8 cellular contexts compared by ENCODE assay signal in the genomic region with DNA sequence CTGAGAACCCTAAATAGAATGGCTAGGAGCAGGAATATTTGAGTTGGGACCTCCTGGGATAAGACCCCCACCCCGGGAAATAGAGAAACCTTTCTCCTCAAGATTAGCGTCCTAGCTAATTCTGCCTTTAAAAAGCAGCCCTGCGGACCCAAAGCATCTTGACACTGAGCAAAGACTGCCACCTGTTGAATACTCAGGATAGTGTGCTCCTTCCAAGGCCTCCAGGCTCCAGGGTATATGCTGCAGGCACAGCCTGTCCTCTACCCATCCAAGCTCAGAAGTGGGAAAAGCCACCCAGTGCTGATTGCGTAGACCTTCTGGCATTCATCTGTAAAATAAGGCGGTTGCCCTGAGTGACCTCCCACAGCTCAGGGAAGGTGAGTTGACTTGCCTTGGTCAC.
DNase-seq lines count a peak whose midpoint lies in the region; ATAC-seq and TF ChIP-seq lines count a peak whose summit lies in the region.

No MANE protein-coding gene starts in this region.

- WGBS in esophagus squamous epithelium, 2 donors = 12 to 13% methylated on average over 5 of the region's 5 CpGs

- no peak for TF ChIP-seq POLR2A in esophagus squamous epithelium (IDR thresholded peaks at IDR 0.05)

- H4K20me1 ChIP-seq in PC-9 (ENCODE audit: insufficient read depth) = no peaks in the 10 kb centered on the region; the same call in 1 of the 2 replicates

- peak overlapping the region; percentile 57; the same call in 1 of the 2 replicates for H2AFZ ChIP-seq in PC-9

- CTCF ChIA-PET in PC-9 (lab: Charles Lee) = interaction anchor here (0.7 kb wide), 1 partner anchor 8 kb away, joined by 5 read pairs; no protein-coding TSS in a partner anchor

- H3K27me3 ChIP-seq in PC-9 (ENCODE audit: insufficient read depth, low read depth) (no peaks in the 10 kb centered on the region; the same call in 1 of the 2 replicates), esophagus squamous epithelium (no peaks in the 10 kb centered on the region)

- 0 out of 2 replicates have a peak overlapping the region, but pooled peaks have one; percentile 15 for H3K4me2 ChIP-seq in PC-9

- DNase-seq in activated T-cell treated with anti-CD3 and anti-CD28 coated beads, Interleukin-2, amount 50 U/mL, for 72 hours = peak; percentile 8 to 15
- no peak for DNase-seq in activated T-cell treated with anti-CD3 and anti-CD28 coated beads, Interleukin-2, amount 50 U/mL, for 1 hour
- DNase-seq in PC-9 (peak; percentile 23 to 52), esophagus squamous epithelium (lab: John Stamatoyannopoulos, UW) (no peak), natural killer cell (peak; percentile 16), occipital lobe (lab: John Stamatoyannopoulos, UW) (no peak), NK-92 (lab: John Stamatoyannopoulos, UW; ENCODE audit: unreplicated experiment) (no peak), NCI-H345 treated with DMSO at 0.1 percent for 48 hours (lab: John Stamatoyannopoulos, UW; ENCODE audit: unreplicated experiment) (no peak)

- H3K9me3 ChIP-seq in PC-9 (ENCODE audit: insufficient read depth, low read depth) (no peaks in the 10 kb centered on the region), esophagus squamous epithelium (no peaks in the 10 kb centered on the region)

- H3K36me3 Mint-ChIP-seq in activated T-cell treated with anti-CD3 and anti-CD28 coated beads, Interleukin-2, amount 50 U/mL, for 72 hours (ENCODE audit: insufficient read depth in 2 of 2) = no peaks in the 10 kb centered on the region
- H3K36me3 Mint-ChIP-seq in natural killer cell = no peaks in the 10 kb centered on the region

- no peaks in the 10 kb centered on the region for H3K9me2 ChIP-seq in PC-9 (ENCODE audit: insufficient read depth)

- no peak overlapping the region for H3K4me3 Mint-ChIP-seq in activated T-cell treated with anti-CD3 and anti-CD28 coated beads, Interleukin-2, amount 50 U/mL, for 72 hours
- no peak overlapping the region for H3K4me3 Mint-ChIP-seq in natural killer cell

- no peaks in the 10 kb centered on the region for H3K27me3 Mint-ChIP-seq in activated T-cell treated with anti-CD3 and anti-CD28 coated beads, Interleukin-2, amount 50 U/mL, for 72 hours (ENCODE audit: low read depth)
- H3K27me3 Mint-ChIP-seq in natural killer cell (ENCODE audit: low read depth in 2 of 2) = peaks cover 0 to 3% of the 10 kb centered on the region in 2 donors

- H3K36me3 ChIP-seq in PC-9 (ENCODE audit: low read depth) = no peaks in the 10 kb centered on the region
- no peaks in the 10 kb centered on the region for H3K36me3 ChIP-seq in esophagus squamous epithelium

- POLR2A ChIA-PET in PC-9 (lab: Charles Lee; ENCODE audit: unreplicated experiment) = no interaction called here

- H3K79me2 ChIP-seq in PC-9 (ENCODE audit: low read depth) = no peaks in the 10 kb centered on the region

- H3K4me1 Mint-ChIP-seq in activated T-cell treated with anti-CD3 and anti-CD28 coated beads, Interleukin-2, amount 50 U/mL, for 72 hours (ENCODE audit: low read depth) = no peaks in the 10 kb centered on the region
- no peaks in the 10 kb centered on the region for H3K4me1 Mint-ChIP-seq in natural killer cell

- H3K4me1 ChIP-seq in PC-9 (replicated peaks; ENCODE audit: insufficient read depth) (0 out of 2 replicates have a peak, but pooled peaks cover 4% of the 10 kb centered on the region), esophagus squamous epithelium (peaks cover 0 to 12% (median 8%) of the 10 kb centered on the region in 3 donors)

- intact Hi-C loops in PC-9 (cut with micrococcal nuclease; ENCODE audit: unreplicated experiment) (loop anchor here (5.0 to 10.0 kb wide), 2 partner anchors 87 to 500 kb away; no protein-coding TSS in a partner anchor), esophagus squamous epithelium (cut with DNase I) (no loop called here), natural killer cell (cut with micrococcal nuclease) (loop anchor here (5.0 kb wide), 1 partner anchor 1377 kb away; no protein-coding TSS in a partner anchor)

- H3K4me3 ChIP-seq in PC-9 (no peak overlapping the region), esophagus squamous epithelium (peak overlapping the region in 1 of 4 donors; percentile 14)

- TF ChIP-seq CTCF in PC-9 (conservative IDR thresholded peaks at IDR 0.05) (peak; percentile 70), esophagus squamous epithelium (IDR thresholded peaks at IDR 0.05) (peak; percentile 36 to 82 (median 62)), natural killer cell (IDR thresholded peaks at IDR 0.05) (peak; percentile 42)

- H3K27ac ChIP-seq in PC-9 = no peak overlapping the region
- peak overlapping the region in 3 of 4 donors; percentile 50 to 76 (median 62) for H3K27ac ChIP-seq in esophagus squamous epithelium

- BruUV-seq in PC-9 (replicated peaks; lab: Mats Ljungman, UMichigan) = no TSS peak

- no peak overlapping the region for H3K27ac Mint-ChIP-seq in activated T-cell treated with anti-CD3 and anti-CD28 coated beads, Interleukin-2, amount 50 U/mL, for 72 hours
- no peak overlapping the region for H3K27ac Mint-ChIP-seq in natural killer cell

- no peaks in the 10 kb centered on the region for H3K9me3 Mint-ChIP-seq in activated T-cell treated with anti-CD3 and anti-CD28 coated beads, Interleukin-2, amount 50 U/mL, for 72 hours
- no peaks in the 10 kb centered on the region for H3K9me3 Mint-ChIP-seq in natural killer cell

- no peaks in the 10 kb centered on the region for H3F3A ChIP-seq in PC-9 (ENCODE audit: insufficient read depth, low read depth)

- ATAC-seq in activated T-cell treated with anti-CD3 and anti-CD28 coated beads, Interleukin-2, amount 50 U/mL, for 72 hours (replicated peaks in 1 of 2) = peak in 1 of 2 donors; percentile 61
- ATAC-seq in natural killer cell = peak; percentile 46 to 75 (median 59)

Comparison
In these comparisons a context has a peak if more than half of its experiments do, and no peak if none do; other contexts are left out.
1. DNase-seq: peak in activated T-cell treated with anti-CD3 and anti-CD28 coated beads, Interleukin-2, amount 50 U/mL, for 72 hours (2 of 2), PC-9 (2 of 2) and natural killer cell (single experiment); none in activated T-cell treated with anti-CD3 and anti-CD28 coated beads, Interleukin-2, amount 50 U/mL, for 1 hour (single experiment), esophagus squamous epithelium (single experiment), occipital lobe (single experiment), NK-92 (single experiment) and NCI-H345 treated with DMSO at 0.1 percent for 48 hours (single experiment).
2. Peak in every context shown above with its lines, with median percentiles within 50 percentile points of each other: CTCF ChIP-seq.